Comparison of ENCODE assay signal across 1 cellular context in genomic region chr3:183099026-183099837, GRCh38.
TF ChIP-seq lines count a peak whose summit lies in the region.

Gene MCCC1 (minus strand): TSS chr3:183099496. CDS start chr3:183099440, 56 bp downstream.

TF ChIP-seq in K562, 482 proteins besides CTCF, POLR2A, EP300 and RAD21 (continued from another document and continues in another):
- no peak for TF ChIP-seq CTCFL (IDR thresholded peaks at IDR 0.05; ENCODE audit: borderline replicate concordance, insufficient read depth, low read depth, low read length, poor library complexity, severe bottlenecking)
- no peak for TF ChIP-seq ID3 (CRISPR knock-in tag; IDR thresholded peaks at IDR 0.05)
- 0 out of 2 replicates have a peak, but pooled peaks have one; percentile 24 for TF ChIP-seq ID3 (tag; IDR thresholded peaks at IDR 0.05)
- TF ChIP-seq NR2C2 (CRISPR knock-in tag; IDR thresholded peaks at IDR 0.05) = peak; percentile 73; the same call in 1 of the 2 replicates
- TF ChIP-seq NR2C2 (tag; IDR thresholded peaks at IDR 0.05) = peak; percentile 60
- no peak for TF ChIP-seq ZKSCAN3 (CRISPR knock-in tag; IDR thresholded peaks at IDR 0.05)
- TF ChIP-seq STAT6 (CRISPR knock-in tag; IDR thresholded peaks at IDR 0.05) = no peak
- TF ChIP-seq CBFA2T2 (conservative IDR thresholded peaks at IDR 0.05) = peak; percentile 61
- no peak for TF ChIP-seq PREB (CRISPR knock-in tag; IDR thresholded peaks at IDR 0.05)
- peak; percentile 42; the same call in 1 of the 2 replicates for TF ChIP-seq NBN (IDR thresholded peaks at IDR 0.05; ENCODE audit: low read depth)
- TF ChIP-seq CSDE1 (IDR thresholded peaks at IDR 0.05) = no peak
- TF ChIP-seq CREB3L1 (IDR thresholded peaks at IDR 0.05; ENCODE audit: borderline replicate concordance, low read depth) = no peak
- peak; percentile 66; the same call in 1 of the 2 replicates for TF ChIP-seq E2F4 (CRISPR knock-in tag; IDR thresholded peaks at IDR 0.05; ENCODE audit: low read depth)
- no peak for TF ChIP-seq ZZZ3 (IDR thresholded peaks at IDR 0.05)
- TF ChIP-seq RREB1 (CRISPR knock-in tag; IDR thresholded peaks at IDR 0.05) = no peak
- no peak for TF ChIP-seq ZNF444 (CRISPR knock-in tag; IDR thresholded peaks at IDR 0.05)
- TF ChIP-seq NCOA4 (IDR thresholded peaks at IDR 0.05; ENCODE audit: partially characterized antibody) = no peak
- no peak for TF ChIP-seq NCOA2 (IDR thresholded peaks at IDR 0.05; ENCODE audit: partially characterized antibody in 2 of 2)
- no peak for TF ChIP-seq MYBL2 (IDR thresholded peaks at IDR 0.05; ENCODE audit: low read depth)
- no peak for TF ChIP-seq MYBL2 (CRISPR knock-in tag; IDR thresholded peaks at IDR 0.05; ENCODE audit: borderline replicate concordance)
- peak; percentile 68 for TF ChIP-seq KLF16 (IDR thresholded peaks at IDR 0.05)
- peak; percentile 34; the same call in 1 of the 2 replicates for TF ChIP-seq FOXK1 (CRISPR knock-in tag; IDR thresholded peaks at IDR 0.05; ENCODE audit: borderline replicate concordance)
- TF ChIP-seq SIX5 (IDR thresholded peaks at IDR 0.05; ENCODE audit: borderline replicate concordance in 1 of 2, insufficient read depth in 1 of 2, low read depth in 1 of 2, low read length in 2 of 2) = no peak
- no peak for TF ChIP-seq TRIM28 (IDR thresholded peaks at IDR 0.05)
- TF ChIP-seq ARHGAP35 (IDR thresholded peaks at IDR 0.05; ENCODE audit: partially characterized antibody) = no peak
- no peak; the same call in 1 of the 2 replicates for TF ChIP-seq ZBTB17 (CRISPR knock-in tag; IDR thresholded peaks at IDR 0.05)
- peak in 1 of 2 experiments; percentile 94; a peak in 2 of 4 replicates for TF ChIP-seq HDAC1 (IDR thresholded peaks at IDR 0.05)
- TF ChIP-seq PATZ1 (CRISPR knock-in tag; IDR thresholded peaks at IDR 0.05; ENCODE audit: borderline replicate concordance) = no peak
- TF ChIP-seq CHCHD3 (CRISPR knock-in tag; IDR thresholded peaks at IDR 0.05) = no peak
- peak; percentile 85 for TF ChIP-seq GTF2E2 (tag; IDR thresholded peaks at IDR 0.05)
- no peak for TF ChIP-seq ZNF77 (CRISPR knock-in tag; IDR thresholded peaks at IDR 0.05)
- TF ChIP-seq ZNF79 (CRISPR knock-in tag; IDR thresholded peaks at IDR 0.05; ENCODE audit: low read depth) = no peak
- no peak for TF ChIP-seq E2F1 (CRISPR knock-in tag; IDR thresholded peaks at IDR 0.05)
- TF ChIP-seq VEZF1 (CRISPR knock-in tag; IDR thresholded peaks at IDR 0.05) = peak; percentile 67
- no peak for TF ChIP-seq SMARCB1 (IDR thresholded peaks at IDR 0.05; ENCODE audit: insufficient read length, low read depth)
- no peak for TF ChIP-seq PCBP2 (IDR thresholded peaks at IDR 0.05; ENCODE audit: low read depth, low read length, poor library complexity, severe bottlenecking)
- no peak; a peak in 1 of 4 replicates for TF ChIP-seq MLLT1 (IDR thresholded peaks at IDR 0.05)
- TF ChIP-seq KDM1A (IDR thresholded peaks at IDR 0.05) = 0 out of 4 replicates have a peak, but pooled peaks of 1 of the 2 experiments have one; percentile 37
- 0 out of 2 replicates have a peak, but pooled peaks have one; percentile 17 for TF ChIP-seq MECOM (CRISPR knock-in tag; IDR thresholded peaks at IDR 0.05)
